In genomic region chr17:81967533-81968395, GRCh38 we compare ENCODE assay signal across 7 cellular contexts.
A peak's percentile ranks its signal among the peaks of the same experiment; 100 is the strongest.
DNase-seq lines count a peak whose midpoint lies in the region; ATAC-seq lines count a peak whose summit lies in the region.

No MANE protein-coding gene starts in this region.

- H3K27ac ChIP-seq in caudate nucleus (ENCODE audit: low read depth, low read length) (peak overlapping the region; percentile 76), layer of hippocampus (ENCODE audit: low read depth, low read length) (peak overlapping the region; percentile 80)

- peak; percentile 94 to 96 for ATAC-seq in activated CD4-positive, CD25-positive, alpha-beta regulatory T cell treated with anti-CD3 and anti-CD28 coated beads, Interleukin-2, amount 50 U/mL, for 24 hours
- no peak for ATAC-seq in GM18867 (IDR thresholded peaks at IDR 0.05; ENCODE audit: unreplicated experiment)

- H3K27me3 ChIP-seq in layer of hippocampus (ENCODE audit: control insufficient read depth, insufficient read depth, low read length): peaks cover 2% of the 10 kb centered on the region

- DNase-seq in GM19240 (ENCODE audit: insufficient read length, low spot score): peak; percentile 90
- DNase-seq in NCI-H146 (lab: John Stamatoyannopoulos, UW): peak; percentile 60
- peak in 60 of 61 donors; percentile 28 to 96 (median 86) for DNase-seq in caudate nucleus (lab: John Stamatoyannopoulos, UW)
- DNase-seq in stimulated activated CD4-positive, alpha-beta T cell treated with anti-CD3 and anti-CD28 coated beads, Interleukin-2, amount 100 ng/mL, for 4 hours (ENCODE audit: low read depth): peak; percentile 86
